In the genomic region with DNA sequence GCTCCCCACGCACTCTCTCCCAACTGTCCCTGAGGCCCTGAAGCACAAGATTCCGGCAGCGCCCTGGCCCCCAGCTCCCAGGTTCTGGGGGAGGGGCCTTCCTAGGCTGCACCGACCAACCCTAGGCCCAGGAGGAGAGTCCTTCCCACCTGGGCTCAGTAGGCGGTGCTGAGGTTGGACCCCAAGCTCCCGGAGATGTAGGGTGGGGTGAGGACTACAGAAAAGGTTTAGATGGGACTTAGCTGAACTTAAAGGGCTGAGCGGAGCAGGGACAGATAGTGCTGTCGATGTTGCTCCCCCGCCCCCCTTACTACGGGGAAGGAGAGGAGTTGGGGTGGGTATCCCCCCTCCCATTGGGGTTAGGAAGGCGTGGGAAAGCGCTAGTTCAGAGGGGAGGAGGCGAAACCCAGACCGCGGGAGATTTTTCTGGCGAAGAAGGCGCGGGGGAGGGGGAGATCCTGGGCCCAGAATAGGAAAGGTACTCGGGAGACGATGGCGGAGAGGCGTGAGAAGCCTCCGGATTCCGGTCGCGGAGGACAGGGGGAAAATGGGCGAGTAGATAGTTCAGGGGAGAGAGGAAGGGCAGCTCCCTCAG, we compare ENCODE assay signal across 2 cellular contexts.
TF ChIP-seq lines count a peak whose summit lies in the region.

No MANE protein-coding gene starts in this region.

TF ChIP-seq in SK-N-SH, 30 proteins besides CTCF, POLR2A, EP300 and RAD21:
- no peak for TF ChIP-seq RXRA (IDR thresholded peaks at IDR 0.05; ENCODE audit: borderline replicate concordance, low read depth)
- no peak for TF ChIP-seq NRF1 (IDR thresholded peaks at IDR 0.05; ENCODE audit: low read depth, low read length)
- TF ChIP-seq USF1 (IDR thresholded peaks at IDR 0.05; ENCODE audit: borderline replicate concordance, low read depth): no peak
- TF ChIP-seq FOXJ3 (CRISPR knock-in tag; IDR thresholded peaks at IDR 0.05): no peak
- TF ChIP-seq, protein P1, sequence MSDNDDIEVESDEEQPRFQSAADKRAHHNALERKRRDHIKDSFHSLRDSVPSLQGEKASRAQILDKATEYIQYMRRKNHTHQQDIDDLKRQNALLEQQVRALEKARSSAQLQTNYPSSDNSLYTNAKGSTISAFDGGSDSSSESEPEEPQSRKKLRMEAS (IDR thresholded peaks at IDR 0.05; ENCODE audit: low read depth): no peak
- TF ChIP-seq JUND (IDR thresholded peaks at IDR 0.05): no peak
- TF ChIP-seq RCOR1 (IDR thresholded peaks at IDR 0.05; ENCODE audit: low read length): no peak
- TF ChIP-seq NFIC (IDR thresholded peaks at IDR 0.05; ENCODE audit: borderline replicate concordance): no peak
- TF ChIP-seq MEF2A (IDR thresholded peaks at IDR 0.05; ENCODE audit: borderline replicate concordance, low read depth): no peak
- TF ChIP-seq FOXM1 (IDR thresholded peaks at IDR 0.05; ENCODE audit: low read depth): no peak
- TF ChIP-seq ELF1 (IDR thresholded peaks at IDR 0.05): no peak
- TF ChIP-seq POLR2AphosphoS5 (IDR thresholded peaks at IDR 0.05; ENCODE audit: low read depth, low read length): no peak
- TF ChIP-seq PBX3 (IDR thresholded peaks at IDR 0.05): no peak
- TF ChIP-seq REST (IDR thresholded peaks at IDR 0.05; ENCODE audit: low read depth, low read length): no peak
- TF ChIP-seq SIN3A (IDR thresholded peaks at IDR 0.05; ENCODE audit: borderline replicate concordance, low read depth, low read length): no peak

TF ChIP-seq in SK-N-SH treated with all-trans-retinoic acid at 6 μM for 48 hours, 23 proteins besides CTCF, POLR2A, EP300 and RAD21:
- TF ChIP-seq, protein P2, sequence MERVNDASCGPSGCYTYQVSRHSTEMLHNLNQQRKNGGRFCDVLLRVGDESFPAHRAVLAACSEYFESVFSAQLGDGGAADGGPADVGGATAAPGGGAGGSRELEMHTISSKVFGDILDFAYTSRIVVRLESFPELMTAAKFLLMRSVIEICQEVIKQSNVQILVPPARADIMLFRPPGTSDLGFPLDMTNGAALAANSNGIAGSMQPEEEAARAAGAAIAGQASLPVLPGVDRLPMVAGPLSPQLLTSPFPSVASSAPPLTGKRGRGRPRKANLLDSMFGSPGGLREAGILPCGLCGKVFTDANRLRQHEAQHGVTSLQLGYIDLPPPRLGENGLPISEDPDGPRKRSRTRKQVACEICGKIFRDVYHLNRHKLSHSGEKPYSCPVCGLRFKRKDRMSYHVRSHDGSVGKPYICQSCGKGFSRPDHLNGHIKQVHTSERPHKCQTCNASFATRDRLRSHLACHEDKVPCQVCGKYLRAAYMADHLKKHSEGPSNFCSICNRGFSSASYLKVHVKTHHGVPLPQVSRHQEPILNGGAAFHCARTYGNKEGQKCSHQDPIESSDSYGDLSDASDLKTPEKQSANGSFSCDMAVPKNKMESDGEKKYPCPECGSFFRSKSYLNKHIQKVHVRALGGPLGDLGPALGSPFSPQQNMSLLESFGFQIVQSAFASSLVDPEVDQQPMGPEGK (CRISPR knock-in tag; IDR thresholded peaks at IDR 0.05; ENCODE audit: borderline replicate concordance): no peak
- no peak for TF ChIP-seq ZNF565 (CRISPR knock-in tag; conservative IDR thresholded peaks at IDR 0.05; ENCODE audit: low read depth)
- no peak for TF ChIP-seq TCF4 (CRISPR knock-in tag; IDR thresholded peaks at IDR 0.05; ENCODE audit: borderline replicate concordance)
- TF ChIP-seq ISL1 (CRISPR knock-in tag; IDR thresholded peaks at IDR 0.05): no peak
- TF ChIP-seq RARB (CRISPR knock-in tag; IDR thresholded peaks at IDR 0.05): no peak
- no peak for TF ChIP-seq ZNF8 (CRISPR knock-in tag; IDR thresholded peaks at IDR 0.05)
- no peak for TF ChIP-seq TSHZ2 (CRISPR knock-in tag; IDR thresholded peaks at IDR 0.05)
- TF ChIP-seq CREB5 (CRISPR knock-in tag; IDR thresholded peaks at IDR 0.05; ENCODE audit: low read depth): no peak
- TF ChIP-seq SNAI2 (CRISPR knock-in tag; IDR thresholded peaks at IDR 0.05): no peak
- TF ChIP-seq TOX (CRISPR knock-in tag; IDR thresholded peaks at IDR 0.05; ENCODE audit: borderline replicate concordance): no peak
- TF ChIP-seq ZC3H10 (CRISPR knock-in tag; IDR thresholded peaks at IDR 0.05): no peak
- TF ChIP-seq OSR1 (CRISPR knock-in tag; IDR thresholded peaks at IDR 0.05): no peak
- TF ChIP-seq ZNF70 (CRISPR knock-in tag; IDR thresholded peaks at IDR 0.05): no peak
